Comparison of ENCODE assay signal across 27 cellular contexts in the genomic region with DNA sequence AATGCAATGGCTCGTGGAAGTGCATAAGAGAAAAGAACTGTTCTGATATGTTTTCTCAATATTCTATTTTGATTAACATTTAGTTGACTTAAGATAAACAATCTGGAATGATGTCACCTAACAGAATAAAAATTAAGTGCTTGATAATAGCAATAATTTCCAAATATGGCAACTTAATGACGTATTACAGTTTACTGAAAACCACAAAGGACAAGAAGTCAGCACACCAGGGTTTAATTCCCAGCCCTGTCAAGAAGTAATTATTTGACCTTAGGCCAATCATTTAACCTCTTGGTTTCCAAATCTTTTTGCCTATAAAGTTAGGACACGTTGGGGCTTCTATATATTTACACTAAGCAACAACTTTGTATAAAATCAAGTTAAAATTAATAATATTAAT.
A peak's percentile ranks its signal among the peaks of the same experiment; 100 is the strongest.
DNase-seq lines count a peak whose midpoint lies in the region; ATAC-seq, FAIRE-seq and TF ChIP-seq lines count a peak whose summit lies in the region.
"Had no signal": no experiment of that assay in that cellular context is flagged by ENCODE, and none has a peak within 500 bp of the region (broad histone marks: within the 10 kb centered on the region; RNA-seq: fewer than 3 reads in every experiment).

No MANE protein-coding gene starts in this region.

- POLR2A ChIA-PET in IMR-90 (lab: Charles Lee; ENCODE audit: unreplicated experiment) = no interaction called here
- POLR2A ChIA-PET in K562 (lab: Yijun Ruan, JAX) = no interaction called here

- H4K91ac ChIP-seq in IMR-90 (ENCODE audit: insufficient read depth, low read depth, low read length) = no peak overlapping the region

- no peak overlapping the region for H2AK5ac ChIP-seq in IMR-90 (ENCODE audit: low read depth, low read length)

- no peak overlapping the region for H2BK15ac ChIP-seq in IMR-90 (ENCODE audit: low read depth, low read length)

- H3K4me1 ChIP-seq in IMR-90 (ENCODE audit: control insufficient read depth, insufficient read depth, low read length) = peaks cover 13% of the 10 kb centered on the region
- peaks cover 0 to 50% of the 10 kb centered on the region in 2 experiments; a peak in 4 of 5 replicates for H3K4me1 ChIP-seq in K562 (replicated peaks in 1 of 2; ENCODE audit: control insufficient read depth in 2 of 2, insufficient read depth in 2 of 2, low read length in 2 of 2)
- H3K4me1 ChIP-seq: lower lobe of right lung, neural progenitor cell, prostate gland had no signal

- CTCF ChIA-PET in IMR-90 (lab: Yijun Ruan, JAX) (interaction anchor here (1.1 kb wide), 1 partner anchor 147 kb away, joined by 3 read pairs; no protein-coding TSS in a partner anchor), K562 (lab: Yijun Ruan, JAX; ENCODE audit: low intra/inter-chr PET ratio) (no interaction called here)

- H3K4me1 Mint-ChIP-seq in progenitor cell of endocrine pancreas (ENCODE audit: low read depth) = peaks cover 21% of the 10 kb centered on the region
- H3K4me1 Mint-ChIP-seq: neural progenitor cell had no signal

- H3K4me3 Mint-ChIP-seq in progenitor cell of endocrine pancreas (ENCODE audit: low read depth) = no peak overlapping the region
- H3K4me3 Mint-ChIP-seq: activated CD4-positive, alpha-beta memory T cell treated with anti-CD3 and anti-CD28 coated beads for 36 hours; activated naive CD8-positive, alpha-beta T cell; neural progenitor cell; T-cell had no signal

- H3K56ac ChIP-seq in IMR-90 (ENCODE audit: extremely low read depth, insufficient read depth, low read length) = no peak overlapping the region

- H3K23ac ChIP-seq in IMR-90 (ENCODE audit: low read depth, low read length) = peak overlapping the region; percentile 18; the same call in 1 of the 2 replicates

- no peaks in the 10 kb centered on the region for H3K36me3 Mint-ChIP-seq in progenitor cell of endocrine pancreas (ENCODE audit: insufficient read depth)
- H3K36me3 Mint-ChIP-seq: activated CD4-positive, alpha-beta memory T cell treated with anti-CD3 and anti-CD28 coated beads for 36 hours; activated naive CD8-positive, alpha-beta T cell; neural progenitor cell; T-cell had no signal

- no peak for TF ChIP-seq RAD21 in IMR-90 (IDR thresholded peaks at IDR 0.05; ENCODE audit: low read length)
- no peak for TF ChIP-seq RAD21 in K562 (CRISPR knock-in tag; conservative IDR thresholded peaks at IDR 0.05 in 1 of 2, IDR thresholded peaks at IDR 0.05 in 1 of 2)

- no peak for TF ChIP-seq CTCF in IMR-90 (conservative IDR thresholded peaks at IDR 0.05; ENCODE audit: low read depth, low read length)
- no peak for TF ChIP-seq CTCF in K562 (IDR thresholded peaks at IDR 0.05 in 2 of 3, conservative IDR thresholded peaks at IDR 0.05 in 1 of 3; ENCODE audit: insufficient read depth in 2 of 3, low read depth in 1 of 3, low read length in 3 of 3)
- no peak for TF ChIP-seq CTCF in progenitor cell of endocrine pancreas (IDR thresholded peaks at IDR 0.05; ENCODE audit: unreplicated experiment)

- no peaks in the 10 kb centered on the region for H3K27me3 ChIP-seq in IMR-90 (ENCODE audit: control insufficient read depth, insufficient read depth, low read length)
- no peaks in the 10 kb centered on the region for H3K27me3 ChIP-seq in K562 (ENCODE audit: control insufficient read depth in 2 of 2, insufficient read depth in 2 of 2, low read length in 2 of 2)
- H3K27me3 ChIP-seq: BE2C, neural progenitor cell had no signal

- H3K4ac ChIP-seq in IMR-90 (ENCODE audit: low read depth, low read length) = peak overlapping the region; percentile 4; the same call in 1 of the 2 replicates

- peaks cover 26% of the 10 kb centered on the region; the same call in 1 of the 3 replicates for H3K79me2 ChIP-seq in K562 (ENCODE audit: control insufficient read depth, insufficient read depth, low read length)

- peak; percentile 21 for DNase-seq in A172 (ENCODE audit: low spot score)
- peak; percentile 79 for DNase-seq in IMR-90
- no peak for DNase-seq in K562 (ENCODE audit: extremely low read depth in 1 of 4, low spot score in 3 of 4)
- no peak for DNase-seq in urothelium cell line (ENCODE audit: low spot score)
- DNase-seq in NCI-H2227 treated with DMSO at 0.1 percent for 48 hours (lab: John Stamatoyannopoulos, UW) = no peak
- no peak for DNase-seq in progenitor cell of endocrine pancreas (ENCODE audit: low spot score, unreplicated experiment)
- DNase-seq in pons (ENCODE audit: low spot score) = no peak
- DNase-seq: activated CD4-positive, alpha-beta memory T cell treated with anti-CD3 and anti-CD28 coated beads for 36 hours; activated CD8-positive, alpha-beta memory T cell treated with anti-CD3 and anti-CD28 coated beads, Interleukin-2, amount 50 U/mL, for 48 hours; BE2C; DND-41; effector CD4-positive, alpha-beta T cell; H7; lower lobe of right lung; MM.1S; NCI-H524; NK-92 treated with Interleukin-12 subunit alpha and Interleukin-12 subunit beta, amount 100 ng/mL, for 24 hours; SIG-M5; stimulated activated CD4-positive, alpha-beta T cell treated with anti-CD3 and anti-CD28 coated beads, Interleukin-1b, Interleukin-23, amount 100 ng/mL, for 48 hours; T-cell had no signal

- no peak for ATAC-seq in IMR-90 (ENCODE audit: low read depth)
- ATAC-seq in K562 = no peak
- ATAC-seq: lower lobe of right lung, T-cell had no signal

- no peaks in the 10 kb centered on the region for H3K9me3 Mint-ChIP-seq in progenitor cell of endocrine pancreas (ENCODE audit: low read depth)
- H3K9me3 Mint-ChIP-seq: activated CD4-positive, alpha-beta memory T cell treated with anti-CD3 and anti-CD28 coated beads for 36 hours; neural progenitor cell had no signal

- dilution Hi-C loops in IMR-90 (cut with HindIII; ENCODE audit: low sequenced_read_pairs, unreplicated experiment) = no loop called here

- H3K4me2 ChIP-seq in IMR-90 (ENCODE audit: low read depth, low read length) = no peak overlapping the region
- H3K4me2 ChIP-seq in K562 (ENCODE audit: insufficient read depth, low read length) = no peak overlapping the region
- H3K4me2 ChIP-seq: neural progenitor cell had no signal

- H3K9me3 ChIP-seq in IMR-90 (ENCODE audit: control insufficient read depth, insufficient read depth, low read length) (no peaks in the 10 kb centered on the region), K562 (replicated peaks; ENCODE audit: control insufficient read depth, insufficient read depth, low read depth, low read length) (no peaks in the 10 kb centered on the region; the same call in 1 of the 2 replicates)
- H3K9me3 ChIP-seq: BE2C, lower lobe of right lung, prostate gland had no signal

- no peak overlapping the region for H3K14ac ChIP-seq in IMR-90 (replicated peaks; ENCODE audit: low read depth, low read length)

- no peak overlapping the region for H3K18ac ChIP-seq in IMR-90 (ENCODE audit: low read depth, low read length)

- H2BK20ac ChIP-seq in IMR-90 (ENCODE audit: low read depth, low read length) = peak overlapping the region; percentile 91; the same call in 1 of the 2 replicates

- no peaks in the 10 kb centered on the region for H3K27me3 Mint-ChIP-seq in progenitor cell of endocrine pancreas
- H3K27me3 Mint-ChIP-seq: activated CD4-positive, alpha-beta memory T cell treated with anti-CD3 and anti-CD28 coated beads for 36 hours; activated naive CD8-positive, alpha-beta T cell; T-cell had no signal

- in situ Hi-C loops in IMR-90 (cut with MboI; ENCODE audit: low sequenced_read_pairs) (no loop called here), K562 (cut with MboI) (loop anchor here (25.0 kb wide), 1 partner anchor 1354 kb away; no protein-coding TSS in a partner anchor)

- no peak overlapping the region for H4K5ac ChIP-seq in IMR-90 (ENCODE audit: low read depth, low read length)

- H3K9ac ChIP-seq in IMR-90 (ENCODE audit: low read depth, low read length) (no peak overlapping the region), K562 (ENCODE audit: insufficient read depth in 1 of 2, low read depth in 2 of 2, low read length in 2 of 2) (no peak overlapping the region)
- H3K9ac ChIP-seq: neural progenitor cell had no signal

- peaks cover 7% of the 10 kb centered on the region; the same call in 1 of the 2 replicates for H3K9me1 ChIP-seq in IMR-90 (ENCODE audit: insufficient read depth, low read length)
- no peaks in the 10 kb centered on the region for H3K9me1 ChIP-seq in K562 (ENCODE audit: control insufficient read depth, insufficient read depth, low read length)

- H4K20me1 ChIP-seq in IMR-90 (ENCODE audit: insufficient read depth, low read length) = no peaks in the 10 kb centered on the region
- H4K20me1 ChIP-seq in K562 (replicated peaks; ENCODE audit: control insufficient read depth, insufficient read depth, low read length) = no peaks in the 10 kb centered on the region

- H2AFZ ChIP-seq in IMR-90 (replicated peaks; ENCODE audit: low read length, poor library complexity) = no peak overlapping the region
- H2AFZ ChIP-seq in K562 (ENCODE audit: low read depth, low read length) = peak overlapping the region; percentile 80
- H2AFZ ChIP-seq: neural progenitor cell had no signal

- intact Hi-C loops in IMR-90 (cut with micrococcal nuclease) = loop anchor here (10.0 kb wide), 1 partner anchor 296 kb away; no protein-coding TSS in a partner anchor
- intact Hi-C loops in K562 (cut with micrococcal nuclease) = no loop called here

- no peak overlapping the region for H4K8ac ChIP-seq in IMR-90 (ENCODE audit: low read depth in 2 of 2, low read length in 2 of 2)

- no peak overlapping the region for H3K4me3 ChIP-seq in IMR-90 (ENCODE audit: insufficient read depth, low read depth, low read length)
- H3K4me3 ChIP-seq in K562 = no peak overlapping the region
- H3K4me3 ChIP-seq: lower lobe of right lung, neural progenitor cell, prostate gland, skin epidermis had no signal

- no CpG with 5 or more reads among the region's 3 CpGs for WGBS in IMR-90 (ENCODE audit: extremely low coverage in 2 of 2, insufficient read length in 1 of 2), 2 experiments
- WGBS in K562 (ENCODE audit: insufficient coverage, low coverage, missing lambda C conversion rate) = 38% methylated on average over 3 of the region's 3 CpGs

- no peak for TF ChIP-seq EP300 in K562 (IDR thresholded peaks at IDR 0.05; ENCODE audit: low read length)

- no peak overlapping the region for H3K27ac ChIP-seq in IMR-90 (ENCODE audit: insufficient read depth, low read length)
- peak overlapping the region; percentile 40; the same call in 2 of the 3 replicates for H3K27ac ChIP-seq in K562 (ENCODE audit: extremely low read depth, low read depth, low read length)
- H3K27ac ChIP-seq: HL-60, lower lobe of right lung, neural progenitor cell, skin epidermis had no signal

- no peaks in the 10 kb centered on the region for H3K79me1 ChIP-seq in IMR-90 (ENCODE audit: low read depth in 1 of 2, low read length in 2 of 2)

- BruUV-seq in IMR-90 (replicated peaks; lab: Mats Ljungman, UMichigan) (no TSS peak), K562 (replicated peaks; lab: Mats Ljungman, UMichigan) (no TSS peak)

- H3K36me3 ChIP-seq in IMR-90 (ENCODE audit: control insufficient read depth, insufficient read depth, low read length) (no peaks in the 10 kb centered on the region), K562 (ENCODE audit: control insufficient read depth, insufficient read depth, low read length) (no peaks in the 10 kb centered on the region; the same call in 2 of the 3 replicates)
- H3K36me3 ChIP-seq: BE2C, lower lobe of right lung, neural progenitor cell, prostate gland had no signal

- no peak for FAIRE-seq in K562 (lab: Jason Lieb, UNC)
- FAIRE-seq in islet of Langerhans (lab: Jason Lieb, UNC) = peak; percentile 90
- no peak for FAIRE-seq in urothelium cell line (lab: Jason Lieb, UNC)
- FAIRE-seq: GM12892 had no signal

- peak overlapping the region; percentile 47; the same call in 1 of the 2 replicates for H2BK120ac ChIP-seq in IMR-90 (ENCODE audit: low read depth, low read length)

- H3K27ac Mint-ChIP-seq in progenitor cell of endocrine pancreas = no peak overlapping the region
- H3K27ac Mint-ChIP-seq: activated CD4-positive, alpha-beta memory T cell treated with anti-CD3 and anti-CD28 coated beads for 36 hours; activated naive CD8-positive, alpha-beta T cell; neural progenitor cell; T-cell had no signal

- no peak overlapping the region for H2AK9ac ChIP-seq in IMR-90 (replicated peaks; ENCODE audit: low read depth, low read length, poor library complexity)

- H2BK5ac ChIP-seq in IMR-90 (ENCODE audit: low read depth, low read length, poor library complexity, severe bottlenecking) = peak overlapping the region; percentile 82

- TF ChIP-seq POLR2A in IMR-90 (IDR thresholded peaks at IDR 0.05; ENCODE audit: low read depth, low read length) (no peak), K562 (conservative IDR thresholded peaks at IDR 0.05) (no peak)

Comparison
In these comparisons a context has a peak if more than half of its experiments do, and no peak if none do; other contexts are left out.
1. DNase-seq: peak in A172 (single experiment) and IMR-90 (single experiment); none in K562 (0 of 4), urothelium cell line (single experiment), NCI-H2227 treated with DMSO at 0.1 percent for 48 hours (single experiment), progenitor cell of endocrine pancreas (single experiment) and pons (single experiment).